ENCODE assay signal across 24 cellular contexts in the genomic region with DNA sequence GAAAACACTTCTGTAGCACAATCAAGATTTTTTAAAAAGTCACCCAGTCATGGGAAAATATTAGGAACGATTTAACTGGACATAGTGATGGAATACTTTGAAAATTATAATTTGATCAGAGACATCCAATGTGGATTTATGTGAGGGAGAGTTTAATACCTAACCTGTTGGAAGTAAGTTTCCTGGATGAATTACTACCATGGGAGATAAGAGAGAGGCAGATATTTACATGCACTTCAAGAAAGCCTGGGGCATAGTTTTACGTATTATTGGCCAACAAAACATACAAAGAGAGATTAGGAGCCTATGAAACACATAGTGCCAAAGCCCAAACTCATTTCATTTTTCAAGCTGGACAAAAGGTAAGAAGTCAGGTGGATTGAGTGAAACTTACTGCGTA.
A peak's percentile ranks its signal among the peaks of the same experiment; 100 is the strongest.
DNase-seq lines count a peak whose midpoint lies in the region; ATAC-seq and TF ChIP-seq lines count a peak whose summit lies in the region.
"Had no signal": no experiment of that assay in that cellular context is flagged by ENCODE, and none has a peak within 500 bp of the region (broad histone marks: within the 10 kb centered on the region; RNA-seq: fewer than 3 reads in every experiment).

No MANE protein-coding gene starts in this region.

- H3K79me2 ChIP-seq in mesendoderm (ENCODE audit: control insufficient read depth, insufficient read depth, low read length), result no peaks in the 10 kb centered on the region

- H2BK15ac ChIP-seq in mesendoderm (replicated peaks; ENCODE audit: low read depth), result no peak overlapping the region

- no peak overlapping the region for H2BK5ac ChIP-seq in mesendoderm (ENCODE audit: low read length)

- no peak overlapping the region for H3K23ac ChIP-seq in mesendoderm (ENCODE audit: low read length)

- no peak overlapping the region for H3K4me3 Mint-ChIP-seq in nephron
- H3K4me3 Mint-ChIP-seq: CD14-positive monocyte; CD4-positive, alpha-beta T cell; CD8-positive, alpha-beta memory T cell; HFFc6 had no signal

- H3K36me3 Mint-ChIP-seq in nephron (ENCODE audit: low read depth), result no peaks in the 10 kb centered on the region
- H3K36me3 Mint-ChIP-seq: CD14-positive monocyte; CD8-positive, alpha-beta memory T cell had no signal

- in situ Hi-C loops in brain microvascular endothelial cell (cut with HindIII; ENCODE audit: low pct_ligation_motif_present, low sequenced_read_pairs), result no loop called here

- no peaks in the 10 kb centered on the region for H3K27me3 ChIP-seq in mesendoderm (ENCODE audit: insufficient read depth, low read length, poor library complexity)
- no peaks in the 10 kb centered on the region for H3K27me3 ChIP-seq in brain microvascular endothelial cell (replicated peaks)
- H3K27me3 ChIP-seq: BE2C; BLaER1 treated with 17β-estradiol and CSF1 and Interleukin-3, amounts not matched to agents 10 nM and 100 nM had no signal

- no peak overlapping the region for H3K56ac ChIP-seq in mesendoderm (ENCODE audit: low read length)

- H2BK120ac ChIP-seq in mesendoderm (ENCODE audit: low read depth, low read length), result no peak overlapping the region

- no peak overlapping the region for H4K5ac ChIP-seq in mesendoderm (ENCODE audit: low read length)

- H3K27ac Mint-ChIP-seq in nephron, result peak overlapping the region; percentile 30 to 85 (median 66)
- H3K27ac Mint-ChIP-seq: CD14-positive monocyte; CD4-positive, alpha-beta T cell; CD8-positive, alpha-beta memory T cell; HFFc6 had no signal

- POLR2A ChIA-PET in HEK293T (lab: Yijun Ruan, JAX), result no interaction called here

- TF ChIP-seq CTCF in VCaP (conservative IDR thresholded peaks at IDR 0.05) (no peak), nephron (IDR thresholded peaks at IDR 0.05; ENCODE audit: unreplicated experiment in 3 of 3) (no peak), brain microvascular endothelial cell (IDR thresholded peaks at IDR 0.05; ENCODE audit: low read depth, low read length, missing control alignments) (no peak)

- H3K9ac ChIP-seq in mesendoderm (ENCODE audit: low read length), result no peak overlapping the region
- H3K9ac ChIP-seq: BLaER1 treated with 17β-estradiol and CSF1 and Interleukin-3, amounts not matched to agents 10 nM and 100 nM; GM23248 had no signal

- H3K79me1 ChIP-seq in mesendoderm (ENCODE audit: low read length), result no peaks in the 10 kb centered on the region

- no peak overlapping the region for H4K8ac ChIP-seq in mesendoderm (ENCODE audit: low read depth, low read length)

- H3K4me2 ChIP-seq in mesendoderm (ENCODE audit: low read length), result no peak overlapping the region
- H3K4me2 ChIP-seq: A549; BLaER1 treated with 17β-estradiol and CSF1 and Interleukin-3, amounts not matched to agents 10 nM and 100 nM had no signal

- H3K9me3 Mint-ChIP-seq in nephron, result no peaks in the 10 kb centered on the region
- H3K9me3 Mint-ChIP-seq: CD14-positive monocyte; CD4-positive, alpha-beta T cell; HFFc6 had no signal

- peaks cover 4% of the 10 kb centered on the region for H3K27me3 Mint-ChIP-seq in nephron (ENCODE audit: low read depth)

- DNase-seq in HEK293T (ENCODE audit: extremely low spot score) (no peak), mesendoderm (no peak), brain microvascular endothelial cell (no peak)
- DNase-seq: 8988T; ACHN; AML-193; BE2C; CD4-positive, alpha-beta T cell; CD8-positive, alpha-beta memory T cell; DMS 273 treated with DMSO at 0.1 percent for 48 hours; DMS79; EL; GDM1; GM23248; H7; HCEC 1CT; HFFc6 had no signal

- H3K36me3 ChIP-seq in mesendoderm (ENCODE audit: control insufficient read depth, insufficient read depth, low read length) (no peaks in the 10 kb centered on the region), brain microvascular endothelial cell (replicated peaks) (no peaks in the 10 kb centered on the region)
- H3K36me3 ChIP-seq: BE2C; BLaER1 treated with 17β-estradiol and CSF1 and Interleukin-3, amounts not matched to agents 10 nM and 100 nM had no signal

- H3K4ac ChIP-seq in mesendoderm (ENCODE audit: low read depth, low read length), result no peak overlapping the region

- H3K4me1 ChIP-seq in mesendoderm (ENCODE audit: control insufficient read depth, low read depth, low read length), result no peaks in the 10 kb centered on the region
- H3K4me1 ChIP-seq: A549, BE2C had no signal

- H3K4me3 ChIP-seq in mesendoderm (ENCODE audit: low read length) (no peak overlapping the region), brain microvascular endothelial cell (ENCODE audit: low read depth, low read length) (no peak overlapping the region)
- H3K4me3 ChIP-seq: A549; BLaER1 treated with 17β-estradiol and CSF1 and Interleukin-3, amounts not matched to agents 10 nM and 100 nM; GM12878; GM23248 had no signal

- CTCF ChIA-PET in HEK293T (lab: Yijun Ruan, JAX), result no interaction called here

- ATAC-seq in activated CD4-positive, CD25-positive, alpha-beta regulatory T cell treated with anti-CD3 and anti-CD28 coated beads, Interleukin-2, amount 50 U/mL, for 24 hours, result no peak
- ATAC-seq: A549, GM12878 had no signal

- no CpG with 5 or more reads among the region's 3 CpGs for WGBS in mesendoderm (ENCODE audit: extremely low coverage, insufficient coverage, low lambda C conversion rate)

- H3K18ac ChIP-seq in mesendoderm (ENCODE audit: low read length), result no peak overlapping the region

- no peak overlapping the region for H2AK5ac ChIP-seq in mesendoderm (ENCODE audit: low read length)

- H3K27ac ChIP-seq in VCaP (peak overlapping the region; percentile 75), mesendoderm (ENCODE audit: low read depth, low read length) (no peak overlapping the region), brain microvascular endothelial cell (no peak overlapping the region)
- H3K27ac ChIP-seq: A549; BLaER1 treated with 17β-estradiol and CSF1 and Interleukin-3, amounts not matched to agents 10 nM and 100 nM; GM23248 had no signal

- peaks cover 46% of the 10 kb centered on the region for H3K4me1 Mint-ChIP-seq in nephron
- H3K4me1 Mint-ChIP-seq: CD14-positive monocyte had no signal

TF ChIP-seq in HEK293T, 16 proteins besides CTCF, POLR2A, EP300 and RAD21:
- TF ChIP-seq, protein P1, sequence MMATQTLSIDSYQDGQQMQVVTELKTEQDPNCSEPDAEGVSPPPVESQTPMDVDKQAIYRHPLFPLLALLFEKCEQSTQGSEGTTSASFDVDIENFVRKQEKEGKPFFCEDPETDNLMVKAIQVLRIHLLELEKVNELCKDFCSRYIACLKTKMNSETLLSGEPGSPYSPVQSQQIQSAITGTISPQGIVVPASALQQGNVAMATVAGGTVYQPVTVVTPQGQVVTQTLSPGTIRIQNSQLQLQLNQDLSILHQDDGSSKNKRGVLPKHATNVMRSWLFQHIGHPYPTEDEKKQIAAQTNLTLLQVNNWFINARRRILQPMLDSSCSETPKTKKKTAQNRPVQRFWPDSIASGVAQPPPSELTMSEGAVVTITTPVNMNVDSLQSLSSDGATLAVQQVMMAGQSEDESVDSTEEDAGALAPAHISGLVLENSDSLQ (IDR thresholded peaks at IDR 0.05), result peak; percentile 42; the same call in 1 of the 2 replicates
- no peak for TF ChIP-seq ELF4 (IDR thresholded peaks at IDR 0.05)
- no peak for TF ChIP-seq SUZ12 (IDR thresholded peaks at IDR 0.05)
- TF ChIP-seq HDGF (IDR thresholded peaks at IDR 0.05; ENCODE audit: borderline replicate concordance), result no peak
- no peak for TF ChIP-seq NFRKB (IDR thresholded peaks at IDR 0.05)
- no peak for TF ChIP-seq FOXM1 (IDR thresholded peaks at IDR 0.05; ENCODE audit: borderline replicate concordance)
- TF ChIP-seq FOXA1 (IDR thresholded peaks at IDR 0.05), result no peak
TF ChIP-seq in HEK293T: peak in this region for 1.
